21 cellular contexts compared by ENCODE assay signal in genomic region chr16:84890427-84890826, GRCh38.
"Had no signal": no experiment of that assay in that cellular context is flagged by ENCODE, and none has a peak within 500 bp of the region (broad histone marks: within the 10 kb centered on the region; RNA-seq: fewer than 3 reads in every experiment).

No MANE protein-coding gene starts in this region.

- H3K27ac ChIP-seq: coronary artery, thoracic aorta, upper lobe of right lung had no signal

- FAIRE-seq: endothelial cell of umbilical vein, keratinocyte, small intestine had no signal

- H3K4me3 ChIP-seq: coronary artery, esophagus squamous epithelium, prostate gland, thoracic aorta, tibial nerve, upper lobe of right lung, uterus had no signal

- H3K9me3 ChIP-seq: esophagus squamous epithelium, prostate gland, thoracic aorta, upper lobe of right lung, uterus had no signal

- H3K27me3 ChIP-seq: esophagus squamous epithelium, tibial nerve, upper lobe of right lung, uterus had no signal

- H3K4me1 ChIP-seq: prostate gland, uterus had no signal

- H3K36me3 ChIP-seq: thoracic aorta, uterus had no signal

- ATAC-seq: natural killer cell; stimulated activated naive B cell treated with anti-CD40 and anti-IgM and Interleukin-4, amounts not matched to agents 10 μg/mL and 1 μg/mL and 100 μg/mL, for 72 hours; upper lobe of right lung had no signal

- DNase-seq: dermis blood vessel endothelial cell; effector memory CD4-positive, alpha-beta T cell; erythroblast; esophagus squamous epithelium; foreskin melanocyte; glutamatergic neuron; mammary epithelial cell; mesendoderm; natural killer cell; small intestine; stimulated activated CD4-positive, alpha-beta T cell treated with anti-CD3 and anti-CD28 coated beads, Interleukin-15, amount 100 ng/mL, for 24 hours; stimulated activated CD4-positive, alpha-beta T cell treated with anti-CD3 and anti-CD28 coated beads, Interleukin-2, amount 100 ng/mL, for 48 hours; stimulated activated naive B cell treated with anti-CD40 and anti-IgM and Interleukin-4, amounts not matched to agents 10 μg/mL and 1 μg/mL and 100 μg/mL, for 72 hours; upper lobe of right lung; uterus had no signal
